ENCODE assay signal across 13 cellular contexts in genomic region chr16:77376358-77376757, GRCh38. TPM values are rescaled to one million over a fixed set of nuclear protein-coding genes. Genes with fewer than 3 reads are reported as not detected.
A peak's percentile ranks its signal among the peaks of the same experiment; 100 is the strongest.
DNase-seq lines count a peak whose midpoint lies in the region; ATAC-seq and TF ChIP-seq lines count a peak whose summit lies in the region.
"Had no signal": no experiment of that assay in that cellular context is flagged by ENCODE, and none has a peak within 500 bp of the region (broad histone marks: within the 10 kb centered on the region; RNA-seq: fewer than 3 reads in every experiment).

No MANE protein-coding gene starts in this region.

- CTCF ChIA-PET in CD4-positive, alpha-beta T cell (lab: Charles Lee) = no interaction called here

- H3K9me3 Mint-ChIP-seq in CD4-positive, alpha-beta T cell = no peaks in the 10 kb centered on the region

- peak; percentile 49 for TF ChIP-seq CTCF in AG10803 (conservative IDR thresholded peaks at IDR 0.05; ENCODE audit: low read length)
- peak; percentile 60 for TF ChIP-seq CTCF in NB4 (IDR thresholded peaks at IDR 0.05; ENCODE audit: low read depth, low read length)
- peak; percentile 20 for TF ChIP-seq CTCF in fibroblast of mammary gland (conservative IDR thresholded peaks at IDR 0.05; ENCODE audit: control insufficient read depth, insufficient read depth, low read depth, low read length)
- no peak for TF ChIP-seq CTCF in CD4-positive, alpha-beta T cell (IDR thresholded peaks at IDR 0.05)
- no peak for TF ChIP-seq CTCF in left lung (IDR thresholded peaks at IDR 0.05)

- no peaks in the 10 kb centered on the region for H3K9me3 ChIP-seq in CD4-positive, alpha-beta T cell (ENCODE audit: control insufficient read depth, low read length)
- H3K9me3 ChIP-seq in left lung = no peaks in the 10 kb centered on the region
- H3K9me3 ChIP-seq: SJSA1 had no signal

- no peak overlapping the region for H3K4me3 ChIP-seq in AG10803 (ENCODE audit: low read length)
- no peak overlapping the region for H3K4me3 ChIP-seq in NB4 (ENCODE audit: low read depth, low read length)
- no peak overlapping the region for H3K4me3 ChIP-seq in fibroblast of mammary gland (ENCODE audit: control insufficient read depth, low read depth, low read length)
- no peak overlapping the region for H3K4me3 ChIP-seq in left lung
- H3K4me3 ChIP-seq: SJSA1 had no signal

- no peak for DNase-seq in AG10803 (ENCODE audit: low read depth)
- peak; percentile 8 for DNase-seq in ELR (ENCODE audit: low read depth)
- DNase-seq in NB4 (ENCODE audit: low read depth) = peak; percentile 23
- DNase-seq in fibroblast of mammary gland (ENCODE audit: low read depth) = peak; percentile 2
- DNase-seq in CD4-positive, alpha-beta T cell = no peak
- no peak for DNase-seq in left lung
- no peak for DNase-seq in NCI-H1105 treated with DMSO at 0.1 percent for 48 hours (lab: John Stamatoyannopoulos, UW)
- DNase-seq in SIG-M5 treated with dmso at 0.1 percent for 504 hours (lab: John Stamatoyannopoulos, UW; ENCODE audit: unreplicated experiment) = no peak
- DNase-seq: activated gamma-delta T cell treated with Interleukin-2 at 50 U/mL for 16 hours, caudate nucleus, substantia nigra had no signal

- H3K36me3 Mint-ChIP-seq in CD4-positive, alpha-beta T cell (ENCODE audit: low read depth) = no peaks in the 10 kb centered on the region

- H3K27me3 Mint-ChIP-seq in CD4-positive, alpha-beta T cell = peaks cover 5% of the 10 kb centered on the region

- H3K4me1 ChIP-seq in left lung = no peaks in the 10 kb centered on the region
- H3K4me1 ChIP-seq: SJSA1 had no signal

- H3K27ac ChIP-seq in CD4-positive, alpha-beta T cell (ENCODE audit: low read depth, low read length) = no peak overlapping the region
- no peak overlapping the region for H3K27ac ChIP-seq in left lung
- H3K27ac ChIP-seq: SJSA1 had no signal

- no peak for TF ChIP-seq POLR2A in NB4 (IDR thresholded peaks at IDR 0.05; ENCODE audit: extremely low read depth, insufficient read length)

- H3K4me3 Mint-ChIP-seq in CD4-positive, alpha-beta T cell = no peak overlapping the region

- H3K27me3 ChIP-seq in CD4-positive, alpha-beta T cell (ENCODE audit: control insufficient read depth, insufficient read depth, low read length) = no peaks in the 10 kb centered on the region
- H3K27me3 ChIP-seq in left lung = no peaks in the 10 kb centered on the region
- H3K27me3 ChIP-seq: SJSA1 had no signal

- intact Hi-C loops in CD4-positive, alpha-beta T cell (cut with DNase I, micrococcal nuclease) = no loop called here
- intact Hi-C loops in left lung (cut with DNase I) = no loop called here

- POLR2A ChIA-PET in CD4-positive, alpha-beta T cell (lab: Charles Lee) = no interaction called here

- H3K36me3 ChIP-seq in left lung = no peaks in the 10 kb centered on the region
- H3K36me3 ChIP-seq: SJSA1 had no signal

- no peaks in the 10 kb centered on the region for H3K4me1 Mint-ChIP-seq in CD4-positive, alpha-beta T cell (ENCODE audit: low read depth)

- no peak overlapping the region for H3K27ac Mint-ChIP-seq in CD4-positive, alpha-beta T cell

- no peak for ATAC-seq in CD4-positive, alpha-beta T cell (ENCODE audit: poor library complexity)
- ATAC-seq in left lung = no peak

RNA-seq across cellular contexts. Expression of gene ADAMTS18, which starts 58.5 kb away (rescaled TPM):
- not detected for total RNA-seq in CD4-positive, alpha-beta T cell
- total RNA-seq in left lung = under 1 TPM in 1 of 2 donors, not detected in 1; 0.18 TPM
- total RNA-seq: NCI-H460, SJSA1 had no signal

Comparison
In these comparisons a context has a peak if more than half of its experiments do, and no peak if none do; other contexts are left out.
1. DNase-seq: peak in ELR (single experiment), NB4 (single experiment) and fibroblast of mammary gland (single experiment); none in AG10803 (single experiment), CD4-positive, alpha-beta T cell (0 of 10), left lung (0 of 2), NCI-H1105 treated with DMSO at 0.1 percent for 48 hours (single experiment) and SIG-M5 treated with dmso at 0.1 percent for 504 hours (single experiment).
2. CTCF ChIP-seq: peak in AG10803 (single experiment), NB4 (single experiment) and fibroblast of mammary gland (single experiment); none in CD4-positive, alpha-beta T cell (single experiment) and left lung (0 of 2).